8 cellular contexts compared by ENCODE assay signal in the genomic region with DNA sequence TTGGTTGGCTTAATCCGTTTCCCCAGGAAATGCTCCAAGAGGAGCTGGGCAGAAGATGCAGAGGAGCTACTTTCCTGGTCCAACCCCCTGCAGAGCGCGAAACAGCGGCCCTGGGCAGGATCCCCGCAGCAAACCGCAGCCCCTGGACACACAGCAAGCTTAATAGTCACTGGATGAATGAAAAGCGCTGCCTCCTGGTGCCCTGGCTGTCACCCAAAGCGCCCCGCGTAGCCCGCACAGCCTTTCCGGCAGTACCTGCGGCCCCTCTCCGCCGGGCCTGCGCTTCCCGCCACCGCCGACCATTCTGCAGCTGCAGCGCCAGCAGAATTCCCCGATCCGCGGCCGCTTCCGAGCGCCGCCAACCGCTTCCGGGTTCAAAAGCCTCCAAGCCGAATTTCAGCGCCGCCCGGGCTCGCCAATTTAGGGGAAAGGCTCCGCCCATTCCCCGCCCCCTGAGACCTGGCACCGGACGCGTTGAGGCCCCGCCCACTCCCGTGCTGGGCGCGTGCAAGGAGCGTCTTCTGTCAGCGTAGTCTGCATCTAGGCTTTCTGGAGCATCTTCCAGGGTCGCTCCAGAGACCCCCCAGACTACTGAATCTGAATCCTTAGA. TPM values are rescaled to one million over a fixed set of nuclear protein-coding genes. Genes with fewer than 3 reads are reported as not detected.
DNase-seq lines count a peak whose midpoint lies in the region; ATAC-seq and TF ChIP-seq lines count a peak whose summit lies in the region.

A gene (minus strand): TSS at position 370 of the 610 bp plus-strand sequence. CDS start 67 bp downstream, at position 303.

- no peaks in the 10 kb centered on the region for H3K9me3 Mint-ChIP-seq in activated CD4-positive, alpha-beta T cell treated with anti-CD3 and anti-CD28 coated beads, Interleukin-2, amount 10 ng/mL, durations not matched to agents 7 days and 5 days

- no peaks in the 10 kb centered on the region for H3K36me3 Mint-ChIP-seq in activated CD4-positive, alpha-beta T cell treated with anti-CD3 and anti-CD28 coated beads, Interleukin-2, amount 10 ng/mL, durations not matched to agents 7 days and 5 days (ENCODE audit: low read depth)

- DNase-seq in BJ (ENCODE audit: low read depth) (no peak), GM19240 (ENCODE audit: insufficient read length, low spot score) (peak; percentile 78), NCI-H526 (lab: John Stamatoyannopoulos, UW) (peak; percentile 86 to 98), coronary artery (ENCODE audit: low spot score) (peak; percentile 93), left colon (peak; percentile 93 to 99)
- DNase-seq in activated CD4-positive, alpha-beta T cell treated with anti-CD3 and anti-CD28 coated beads, Interleukin-2, amount 10 ng/mL, durations not matched to agents 7 days and 5 days, result peak; percentile 94
- DNase-seq in stimulated activated CD4-positive, alpha-beta T cell treated with anti-CD3 and anti-CD28 coated beads, Interleukin-2, amount 100 ng/mL, for 24 hours, result peak; percentile 96 to 98

- peak within 1 kb of the TSS; percentile 38 to 70 for H3K27ac ChIP-seq in coronary artery

- TF ChIP-seq CTCF in BJ (IDR thresholded peaks at IDR 0.05; ENCODE audit: insufficient read depth, low read depth, low read length) (0 out of 2 replicates have a peak, but pooled peaks have one; percentile 1), coronary artery (IDR thresholded peaks at IDR 0.05) (no peak)

- H3K4me3 Mint-ChIP-seq in activated CD4-positive, alpha-beta T cell treated with anti-CD3 and anti-CD28 coated beads, Interleukin-2, amount 10 ng/mL, durations not matched to agents 7 days and 5 days, result peak within 1 kb of the TSS; percentile 80

- peaks cover 35% of the 10 kb centered on the region for H3K4me1 Mint-ChIP-seq in activated CD4-positive, alpha-beta T cell treated with anti-CD3 and anti-CD28 coated beads, Interleukin-2, amount 10 ng/mL, durations not matched to agents 7 days and 5 days

- ATAC-seq in HG03460 (IDR thresholded peaks at IDR 0.05; ENCODE audit: unreplicated experiment), result peak; percentile 93
- ATAC-seq in left colon, result peak; percentile 98

- CTCF ChIA-PET in BJ (lab: Yijun Ruan, JAX), result no interaction called here
- CTCF ChIA-PET in activated CD4-positive, alpha-beta T cell treated with anti-CD3 and anti-CD28 coated beads, Interleukin-2, amount 10 ng/mL, durations not matched to agents 7 days and 5 days (lab: Charles Lee), result no interaction called here

- peak within 1 kb of the TSS; percentile 50 for H3K4me3 ChIP-seq in BJ (ENCODE audit: low read depth, low read length)
- peak within 1 kb of the TSS; percentile 71 for H3K4me3 ChIP-seq in coronary artery

- no peaks in the 10 kb centered on the region; the same call in 1 of the 2 replicates for H3K27me3 ChIP-seq in BJ (ENCODE audit: control insufficient read depth, insufficient read depth, low read length)

- peak within 1 kb of the TSS; percentile 83 for H3K27ac Mint-ChIP-seq in activated CD4-positive, alpha-beta T cell treated with anti-CD3 and anti-CD28 coated beads, Interleukin-2, amount 10 ng/mL, durations not matched to agents 7 days and 5 days

- POLR2A ChIA-PET in BJ (lab: Charles Lee), result no interaction called here
- POLR2A ChIA-PET in activated CD4-positive, alpha-beta T cell treated with anti-CD3 and anti-CD28 coated beads, Interleukin-2, amount 10 ng/mL, durations not matched to agents 7 days and 5 days (lab: Charles Lee), result interaction anchor here (0.5 kb wide), 1 partner anchor 347 kb away, joined by 3 read pairs; no protein-coding TSS in a partner anchor

- intact Hi-C loops in left colon (cut with DNase I, micrococcal nuclease), result no loop called here

- peaks cover 2% of the 10 kb centered on the region; the same call in 1 of the 2 replicates for H3K36me3 ChIP-seq in BJ (ENCODE audit: control insufficient read depth, insufficient read depth, low read length)

- H3K27me3 Mint-ChIP-seq in activated CD4-positive, alpha-beta T cell treated with anti-CD3 and anti-CD28 coated beads, Interleukin-2, amount 10 ng/mL, durations not matched to agents 7 days and 5 days, result peaks cover 10% of the 10 kb centered on the region

RNA-seq across cellular contexts. Expression of the gene that starts here (rescaled TPM):
- polyA plus RNA-seq in BJ (2011; rRNA removed), result 6.4 and 20.1 TPM in 2 replicates
- polyA minus RNA-seq in BJ (2011; rRNA and poly(A)+ RNA removed), result 2.3 and 3.7 TPM in 2 replicates
- total RNA-seq in activated CD4-positive, alpha-beta T cell treated with anti-CD3 and anti-CD28 coated beads, Interleukin-2, amount 10 ng/mL, durations not matched to agents 7 days and 5 days, result 10 to 100 TPM; 19.8 to 23.3 TPM
- total RNA-seq in left colon, result 10 to 100 TPM in 1 of 2 donors, 1 to 10 TPM in 1; 8.4 to 10.2 TPM
